Comparison of ENCODE assay signal across 21 cellular contexts in genomic region chr2:200403794-200404193, GRCh38.
DNase-seq lines count a peak whose midpoint lies in the region; ATAC-seq, FAIRE-seq and TF ChIP-seq lines count a peak whose summit lies in the region.
"Had no signal": no experiment of that assay in that cellular context is flagged by ENCODE, and none has a peak within 500 bp of the region (broad histone marks: within the 10 kb centered on the region; RNA-seq: fewer than 3 reads in every experiment).

No MANE protein-coding gene starts in this region.

- no peak for FAIRE-seq in HepG2 (lab: Jason Lieb, UNC)

- H3K27ac ChIP-seq in HepG2 (ENCODE audit: extremely low read length, insufficient read depth, low read length) (peak overlapping the region; percentile 98), right lobe of liver (no peak overlapping the region), RWPE2 (ENCODE audit: poor library complexity, severe bottlenecking) (peak overlapping the region; percentile 95), colonic mucosa (peak overlapping the region; percentile 92), heart left ventricle (peak overlapping the region in 1 of 12 donors; percentile 76), endodermal cell (ENCODE audit: low read depth, low read length) (no peak overlapping the region)
- H3K27ac ChIP-seq: neutrophil, SK-N-MC had no signal

- H3K9me3 ChIP-seq in HepG2 (ENCODE audit: low read length), result no peaks in the 10 kb centered on the region
- no peaks in the 10 kb centered on the region for H3K9me3 ChIP-seq in right lobe of liver
- no peaks in the 10 kb centered on the region for H3K9me3 ChIP-seq in RWPE2 (ENCODE audit: severe bottlenecking)
- H3K9me3 ChIP-seq in colonic mucosa, result no peaks in the 10 kb centered on the region
- H3K9me3 ChIP-seq in heart left ventricle, result no peaks in the 10 kb centered on the region
- H3K9me3 ChIP-seq in endodermal cell (ENCODE audit: control insufficient read depth, low read length), result no peaks in the 10 kb centered on the region
- H3K9me3 ChIP-seq: body of pancreas, neutrophil had no signal

- TF ChIP-seq CTCF in HepG2 (CRISPR knock-in tag; IDR thresholded peaks at IDR 0.05) (no peak), right lobe of liver (IDR thresholded peaks at IDR 0.05) (no peak), RWPE2 (IDR thresholded peaks at IDR 0.05; ENCODE audit: poor library complexity, severe bottlenecking) (no peak), colonic mucosa (IDR thresholded peaks at IDR 0.05) (no peak), heart left ventricle (IDR thresholded peaks at IDR 0.05) (no peak), endodermal cell (conservative IDR thresholded peaks at IDR 0.05) (no peak)

- peaks cover 18 to 46% of the 10 kb centered on the region in 2 experiments for H3K36me3 ChIP-seq in HepG2 (replicated peaks in 1 of 2; ENCODE audit: control insufficient read depth in 1 of 2, insufficient read depth in 2 of 2, low read length in 2 of 2)
- peaks cover 0 to 4% (median 0%) of the 10 kb centered on the region in 4 donors for H3K36me3 ChIP-seq in right lobe of liver
- peaks cover 6% of the 10 kb centered on the region; the same call in 1 of the 2 replicates for H3K36me3 ChIP-seq in RWPE2 (ENCODE audit: low read depth)
- H3K36me3 ChIP-seq in colonic mucosa, result no peaks in the 10 kb centered on the region
- H3K36me3 ChIP-seq in heart left ventricle, result no peaks in the 10 kb centered on the region
- peaks cover 4% of the 10 kb centered on the region for H3K36me3 ChIP-seq in endodermal cell (ENCODE audit: control insufficient read depth, insufficient read depth, low read length)
- H3K36me3 ChIP-seq: neutrophil had no signal

- no peak for TF ChIP-seq EP300 in HepG2 (IDR thresholded peaks at IDR 0.05; ENCODE audit: low read depth in 2 of 2, low read length in 2 of 2)
- no peak for TF ChIP-seq EP300 in HepG2 (CRISPR knock-in tag; IDR thresholded peaks at IDR 0.05; ENCODE audit: borderline replicate concordance)

- POLR2A ChIA-PET in HepG2 (lab: Yijun Ruan, JAX), result interaction anchor here (4.7 kb wide), 1 partner anchor 98 kb away, joined by 47 read pairs; the partner anchor contains the start of gene SPATS2L

- no peak overlapping the region for H3K4me2 ChIP-seq in HepG2 (ENCODE audit: low read depth, low read length)

- no peak overlapping the region for H2AFZ ChIP-seq in HepG2 (ENCODE audit: low read length)

- peak; percentile 19 for DNase-seq in HepG2 (ENCODE audit: low spot score)
- DNase-seq in right lobe of liver, result no peak
- DNase-seq in RWPE2 (ENCODE audit: low spot score), result no peak
- DNase-seq in colonic mucosa, result no peak
- no peak for DNase-seq in NCI-H146 treated with DMSO at 0.1 percent for 48 hours (lab: John Stamatoyannopoulos, UW; ENCODE audit: unreplicated experiment)
- DNase-seq in heart left ventricle, result no peak
- no peak for DNase-seq in endodermal cell
- DNase-seq: activated CD4-positive, alpha-beta T cell treated with anti-CD3 and anti-CD28 coated beads, Interleukin-2, amount 50 U/mL, for 48 hours; activated T-cell treated with anti-CD3 and anti-CD28 coated beads, Interleukin-2, amount 50 U/mL, for 1 hour; body of pancreas; CD4-positive, alpha-beta memory T cell; cortex of kidney; DMS79 treated with DMSO at 0.1 percent for 48 hours; foreskin melanocyte; left colon; NCI-H2081; stimulated activated naive B cell treated with anti-CD40 and anti-IgM and Interleukin-4, amounts not matched to agents 10 μg/mL and 1 μg/mL and 100 μg/mL, for 72 hours had no signal

- H3K9ac ChIP-seq in HepG2 (ENCODE audit: insufficient read depth, low read depth, low read length) (no peak overlapping the region), colonic mucosa (ENCODE audit: low read depth in 2 of 2, low read length in 2 of 2) (no peak overlapping the region), endodermal cell (ENCODE audit: extremely low read depth, low read length, poor library complexity, severe bottlenecking) (no peak overlapping the region)

- no peaks in the 10 kb centered on the region for H3K9me3 Mint-ChIP-seq in endodermal cell
- H3K9me3 Mint-ChIP-seq: CD4-positive, alpha-beta memory T cell had no signal

- no peaks in the 10 kb centered on the region for H3K27me3 ChIP-seq in HepG2 (ENCODE audit: control insufficient read depth in 1 of 2, insufficient read depth in 2 of 2, low read length in 2 of 2)
- no peaks in the 10 kb centered on the region for H3K27me3 ChIP-seq in right lobe of liver
- no peaks in the 10 kb centered on the region for H3K27me3 ChIP-seq in RWPE2 (ENCODE audit: insufficient read depth, poor library complexity, severe bottlenecking)
- no peaks in the 10 kb centered on the region for H3K27me3 ChIP-seq in colonic mucosa
- no peaks in the 10 kb centered on the region for H3K27me3 ChIP-seq in heart left ventricle
- no peaks in the 10 kb centered on the region for H3K27me3 ChIP-seq in endodermal cell (ENCODE audit: control insufficient read depth, insufficient read depth, low read length, poor library complexity, severe bottlenecking)
- H3K27me3 ChIP-seq: body of pancreas, neutrophil had no signal

- BruUV-seq in HepG2 (replicated peaks; lab: Mats Ljungman, UMichigan), result no TSS peak

- intact Hi-C loops in HepG2 (cut with micrococcal nuclease; ENCODE audit: unreplicated experiment), result loop anchor here (2.0 to 10.0 kb wide), 3 partner anchors 37 to 419 kb away; no protein-coding TSS in a partner anchor
- intact Hi-C loops in right lobe of liver (cut with DNase I), result no loop called here
- intact Hi-C loops in colonic mucosa (cut with DNase I), result no loop called here
- intact Hi-C loops in heart left ventricle (cut with DNase I), result no loop called here

- H3K4me3 ChIP-seq in HepG2 (replicated peaks in 1 of 3; ENCODE audit: insufficient read depth in 1 of 3, low read depth in 2 of 3, low read length in 3 of 3), result no peak overlapping the region
- H3K4me3 ChIP-seq in right lobe of liver, result no peak overlapping the region
- no peak overlapping the region for H3K4me3 ChIP-seq in RWPE2 (ENCODE audit: severe bottlenecking)
- no peak overlapping the region for H3K4me3 ChIP-seq in colonic mucosa
- no peak overlapping the region for H3K4me3 ChIP-seq in heart left ventricle
- H3K4me3 ChIP-seq in endodermal cell (ENCODE audit: low read length), result no peak overlapping the region
- H3K4me3 ChIP-seq: body of pancreas, SK-N-MC had no signal

- H3K79me2 ChIP-seq in HepG2 (ENCODE audit: insufficient read depth, low read length), result peaks cover 56% of the 10 kb centered on the region

- H3K27me3 Mint-ChIP-seq in endodermal cell (ENCODE audit: insufficient read depth), result no peaks in the 10 kb centered on the region
- H3K27me3 Mint-ChIP-seq: CD4-positive, alpha-beta memory T cell had no signal

- no peak overlapping the region for H3K4me3 Mint-ChIP-seq in endodermal cell
- H3K4me3 Mint-ChIP-seq: CD4-positive, alpha-beta memory T cell; stimulated activated naive B cell treated with anti-CD40 and anti-IgM and Interleukin-4, amounts not matched to agents 10 μg/mL and 1 μg/mL and 100 μg/mL, for 72 hours had no signal

- 97% methylated on average over 4 of the region's 4 CpGs for WGBS in HepG2 (ENCODE audit: low lambda C conversion rate)
- 70% methylated on average over 4 of the region's 4 CpGs for WGBS in right lobe of liver (ENCODE audit: insufficient coverage, low coverage, low lambda C conversion rate, missing lambda C conversion rate)
- 85 to 92% (median 89%) methylated on average over 4 of the region's 4 CpGs for WGBS in heart left ventricle, 4 donors
- WGBS in endodermal cell (ENCODE audit: insufficient coverage in 1 of 2, insufficient read length in 1 of 2), 2 experiments, result 91 to 93% methylated on average over 3 to 4 of the region's 4 CpGs

- H4K20me1 ChIP-seq in HepG2 (ENCODE audit: insufficient read depth, low read length), result no peaks in the 10 kb centered on the region

- in situ Hi-C loops in HepG2 (cut with HindIII; ENCODE audit: extremely low pct_ligation_motif_present, low pct_unique_long_range_greater_than_20kb), result loop anchor here (10.0 kb wide), 1 partner anchor 179 kb away; no protein-coding TSS in a partner anchor

- ATAC-seq in HepG2 (no peak), right lobe of liver (no peak), RWPE2 (ENCODE audit: low read depth) (no peak), HG02885 (IDR thresholded peaks at IDR 0.05; ENCODE audit: poor library complexity, unreplicated experiment) (no peak), heart left ventricle (no peak)
- ATAC-seq: activated naive CD4-positive, alpha-beta T cell treated with anti-CD3 and anti-CD28 coated beads, Interleukin-2, amount 50 U/mL, for 72 hours; body of pancreas; left colon; stimulated activated naive B cell treated with anti-CD40 and anti-IgM and Interleukin-4, amounts not matched to agents 10 μg/mL and 1 μg/mL and 100 μg/mL, for 72 hours had no signal

- no peak overlapping the region for H3K27ac Mint-ChIP-seq in endodermal cell
- H3K27ac Mint-ChIP-seq: activated naive CD4-positive, alpha-beta T cell treated with anti-CD3 and anti-CD28 coated beads, Interleukin-2, amount 50 U/mL, for 72 hours; stimulated activated naive B cell treated with anti-CD40 and anti-IgM and Interleukin-4, amounts not matched to agents 10 μg/mL and 1 μg/mL and 100 μg/mL, for 72 hours had no signal

- TF ChIP-seq POLR2A in HepG2 (IDR thresholded peaks at IDR 0.05; ENCODE audit: insufficient read depth in 1 of 2, low read depth in 2 of 2, low read length in 2 of 2), result no peak
- no peak for TF ChIP-seq POLR2A in right lobe of liver (IDR thresholded peaks at IDR 0.05)
- TF ChIP-seq POLR2A in heart left ventricle (IDR thresholded peaks at IDR 0.05), result no peak

- H3K36me3 Mint-ChIP-seq in endodermal cell (ENCODE audit: low read depth), result peaks cover 32% of the 10 kb centered on the region
- H3K36me3 Mint-ChIP-seq: stimulated activated naive B cell treated with anti-CD40 and anti-IgM and Interleukin-4, amounts not matched to agents 10 μg/mL and 1 μg/mL and 100 μg/mL, for 72 hours had no signal

- peaks cover 34% of the 10 kb centered on the region for H3K4me1 Mint-ChIP-seq in endodermal cell

- H3K4me1 ChIP-seq in HepG2 (ENCODE audit: insufficient read depth, low read length) (peaks cover 71% of the 10 kb centered on the region), right lobe of liver (peaks cover 0 to 15% (median 14%) of the 10 kb centered on the region in 4 donors), RWPE2 (ENCODE audit: insufficient read depth, poor library complexity, severe bottlenecking) (peaks cover 50% of the 10 kb centered on the region), colonic mucosa (peaks cover 19% of the 10 kb centered on the region), heart left ventricle (peaks cover 0 to 58% (median 27%) of the 10 kb centered on the region in 12 donors), endodermal cell (ENCODE audit: control insufficient read depth, insufficient read depth, low read length) (peaks cover 10% of the 10 kb centered on the region)

- TF ChIP-seq RAD21 in HepG2 (CRISPR knock-in tag; IDR thresholded peaks at IDR 0.05), result no peak

- CTCF ChIA-PET in HepG2 (lab: Yijun Ruan, JAX; ENCODE audit: low intra/inter-chr PET ratio, low total read pairs), result no interaction called here

Comparison
In these comparisons a context has a peak if more than half of its experiments do, and no peak if none do; other contexts are left out.
1. H3K27ac ChIP-seq: peak in HepG2 (single experiment), RWPE2 (single experiment) and colonic mucosa (single experiment); none in right lobe of liver (0 of 3) and endodermal cell (single experiment).